In the genomic region with DNA sequence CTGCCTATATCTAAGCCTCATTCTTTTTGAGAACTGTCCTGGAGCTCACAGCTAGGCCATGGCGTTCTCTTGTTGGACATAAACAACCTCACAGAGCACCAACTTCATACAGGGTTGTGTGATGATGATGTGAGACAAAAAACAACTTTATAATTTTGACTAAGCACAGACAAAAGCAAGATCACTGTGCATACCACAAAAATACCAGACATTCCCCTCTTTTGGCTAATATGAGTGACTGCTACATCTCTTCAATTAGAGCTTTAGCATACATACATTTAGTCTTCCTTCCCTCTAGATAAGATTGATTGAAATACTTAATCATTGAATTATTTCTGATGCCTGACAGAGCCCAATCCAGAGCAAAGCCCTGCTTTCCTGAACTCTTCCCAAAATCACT, we compare ENCODE assay signal across 15 cellular contexts. TPM values are rescaled to one million over a fixed set of nuclear protein-coding genes. Genes with fewer than 3 reads are reported as not detected.
DNase-seq lines count a peak whose midpoint lies in the region; FAIRE-seq and TF ChIP-seq lines count a peak whose summit lies in the region.
"Had no signal": no experiment of that assay in that cellular context is flagged by ENCODE, and none has a peak within 500 bp of the region (broad histone marks: within the 10 kb centered on the region; RNA-seq: fewer than 3 reads in every experiment).

No MANE protein-coding gene starts in this region.

- H3K4me3 Mint-ChIP-seq in T-helper 2 cell treated with Interferon-gamma antibody and Interleukin-4, amounts not matched to agents 5 μg/mL and 100 μg/mL, for 36 hours = no peak overlapping the region
- H3K4me3 Mint-ChIP-seq: CD8-positive, alpha-beta memory T cell had no signal

- peaks cover 25% of the 10 kb centered on the region for H3K4me1 ChIP-seq in skeletal muscle satellite cell (ENCODE audit: control insufficient read depth, insufficient read depth, low read length)
- peaks cover 0 to 4% of the 10 kb centered on the region in 2 donors for H3K4me1 ChIP-seq in kidney (ENCODE audit: control insufficient read depth in 1 of 2, insufficient read depth in 1 of 2, low read depth in 1 of 2, low read length in 2 of 2)
- H3K4me1 ChIP-seq: BLaER1 had no signal

- peak overlapping the region; percentile 42 for H3K4me2 ChIP-seq in skeletal muscle satellite cell (ENCODE audit: low read length)
- H3K4me2 ChIP-seq: BLaER1 had no signal

- intact Hi-C loops in kidney (cut with DNase I) = no loop called here

- H3K4me3 ChIP-seq in fibroblast of the aortic adventitia (ENCODE audit: low read depth, low read length) = no peak overlapping the region
- no peak overlapping the region for H3K4me3 ChIP-seq in skeletal muscle satellite cell (ENCODE audit: low read length)
- no peak overlapping the region for H3K4me3 ChIP-seq in kidney (ENCODE audit: low read length in 2 of 2)
- H3K4me3 ChIP-seq: BLaER1 had no signal

- no peaks in the 10 kb centered on the region for H3K27me3 ChIP-seq in skeletal muscle satellite cell (ENCODE audit: control insufficient read depth, insufficient read depth, low read length)
- H3K27me3 ChIP-seq: BLaER1 had no signal

- DNase-seq in GM03348 (ENCODE audit: low spot score) = peak; percentile 48
- DNase-seq in astrocyte of the hippocampus (ENCODE audit: low read depth, low spot score) = peak; percentile 9
- peak; percentile 21 for DNase-seq in fibroblast of the aortic adventitia (ENCODE audit: low read depth)
- no peak for DNase-seq in kidney
- DNase-seq in GM19239 (ENCODE audit: insufficient read length, low spot score) = no peak
- no peak for DNase-seq in T-helper 2 cell treated with Interferon-gamma antibody and Interleukin-4, amounts not matched to agents 5 μg/mL and 100 μg/mL, for 36 hours (ENCODE audit: low spot score)
- DNase-seq: CD8-positive, alpha-beta memory T cell; H7; Karpas-422; MM.1S; NCI-H1105; NCI-H187; NCI-H446 treated with DMSO at 0.1 percent for 48 hours had no signal

- no peak overlapping the region for H3K9ac ChIP-seq in skeletal muscle satellite cell (ENCODE audit: low read depth, low read length)
- no peak overlapping the region for H3K9ac ChIP-seq in kidney (ENCODE audit: low read length in 2 of 2)
- H3K9ac ChIP-seq: BLaER1 had no signal

- H3K4me1 Mint-ChIP-seq in T-helper 2 cell treated with Interferon-gamma antibody and Interleukin-4, amounts not matched to agents 5 μg/mL and 100 μg/mL, for 36 hours (ENCODE audit: low read depth) = peaks cover 3% of the 10 kb centered on the region

- H3K27me3 Mint-ChIP-seq in T-helper 2 cell treated with Interferon-gamma antibody and Interleukin-4, amounts not matched to agents 5 μg/mL and 100 μg/mL, for 36 hours (ENCODE audit: low read depth) = peaks cover 40% of the 10 kb centered on the region

- H3K27ac Mint-ChIP-seq in T-helper 2 cell treated with Interferon-gamma antibody and Interleukin-4, amounts not matched to agents 5 μg/mL and 100 μg/mL, for 36 hours = no peak overlapping the region
- H3K27ac Mint-ChIP-seq: CD8-positive, alpha-beta memory T cell had no signal

- peaks cover 3% of the 10 kb centered on the region for H3K9me3 Mint-ChIP-seq in T-helper 2 cell treated with Interferon-gamma antibody and Interleukin-4, amounts not matched to agents 5 μg/mL and 100 μg/mL, for 36 hours

- TF ChIP-seq CTCF in fibroblast of the aortic adventitia (IDR thresholded peaks at IDR 0.05; ENCODE audit: insufficient read depth, low read length) = no peak
- TF ChIP-seq CTCF in kidney (IDR thresholded peaks at IDR 0.05; ENCODE audit: borderline replicate concordance, extremely low read depth, insufficient read depth) = no peak

- FAIRE-seq in kidney (lab: Jason Lieb, UNC) (no peak), GM19239 (lab: Jason Lieb, UNC) (no peak)

- peaks cover 2% of the 10 kb centered on the region for H3K36me3 Mint-ChIP-seq in T-helper 2 cell treated with Interferon-gamma antibody and Interleukin-4, amounts not matched to agents 5 μg/mL and 100 μg/mL, for 36 hours (ENCODE audit: low read depth)

- H3K36me3 ChIP-seq in skeletal muscle satellite cell (ENCODE audit: insufficient read depth, low read length) (no peaks in the 10 kb centered on the region), kidney (ENCODE audit: control insufficient read depth in 1 of 2, insufficient read depth in 2 of 2, low read length in 2 of 2) (no peaks in the 10 kb centered on the region)
- H3K36me3 ChIP-seq: BLaER1 had no signal

- H3K27ac ChIP-seq in kidney (ENCODE audit: low read depth in 2 of 2, low read length in 2 of 2) = no peak overlapping the region
- H3K27ac ChIP-seq: BLaER1 had no signal

- H3K9me3 ChIP-seq in skeletal muscle satellite cell (replicated peaks; ENCODE audit: low read length) = no peaks in the 10 kb centered on the region
- H3K9me3 ChIP-seq in kidney (ENCODE audit: control insufficient read depth in 1 of 2, low read length in 2 of 2) = peaks cover 0 to 6% of the 10 kb centered on the region in 2 donors

RNA-seq across cellular contexts. Expression of gene MAB21L1, which starts 8.3 kb away (rescaled TPM):
- total RNA-seq in fibroblast of the aortic adventitia (ENCODE audit: low replicate concordance) (3.7 TPM in 1 of 2 replicates, not detected in the other), kidney (0.47 TPM)
- total RNA-seq in skeletal muscle satellite cell (2012; rRNA removed) = 1.3 and 2.0 TPM in 2 replicates
- polyA plus RNA-seq in kidney (ENCODE audit: insufficient read depth, low read depth, low replicate concordance) = 0.17 TPM
- total RNA-seq: CD8-positive, alpha-beta memory T cell had no signal
- polyA plus RNA-seq: CD8-positive, alpha-beta memory T cell had no signal

Comparison
In these comparisons a context has a peak if more than half of its experiments do, and no peak if none do; other contexts are left out.
1. DNase-seq: peak in GM03348 (single experiment), astrocyte of the hippocampus (single experiment) and fibroblast of the aortic adventitia (single experiment); none in kidney (single experiment), GM19239 (single experiment) and T-helper 2 cell treated with Interferon-gamma antibody and Interleukin-4, amounts not matched to agents 5 μg/mL and 100 μg/mL, for 36 hours (single experiment).